ENCODE assay signal across 1 cellular context in genomic region chr17:16286009-16286946, GRCh38.
TF ChIP-seq lines count a peak whose summit lies in the region.

No MANE protein-coding gene starts in this region.

TF ChIP-seq in SK-N-SH, 30 proteins besides CTCF, POLR2A, EP300 and RAD21 (continued from another document):
- 0 out of 2 replicates have a peak, but pooled peaks have one; percentile 42 for TF ChIP-seq ZBTB33 (IDR thresholded peaks at IDR 0.05; ENCODE audit: borderline replicate concordance, low read depth)
- TF ChIP-seq EZH2phosphoT487 (IDR thresholded peaks at IDR 0.05; ENCODE audit: borderline replicate concordance, low read depth), result no peak
- TF ChIP-seq RCOR1 (IDR thresholded peaks at IDR 0.05; ENCODE audit: low read length), result no peak
- TF ChIP-seq, protein P1, sequence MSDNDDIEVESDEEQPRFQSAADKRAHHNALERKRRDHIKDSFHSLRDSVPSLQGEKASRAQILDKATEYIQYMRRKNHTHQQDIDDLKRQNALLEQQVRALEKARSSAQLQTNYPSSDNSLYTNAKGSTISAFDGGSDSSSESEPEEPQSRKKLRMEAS (IDR thresholded peaks at IDR 0.05; ENCODE audit: low read depth), result peak; percentile 64
- TF ChIP-seq SIN3A (IDR thresholded peaks at IDR 0.05; ENCODE audit: borderline replicate concordance, low read depth, low read length), result no peak
- peak; percentile 97 for TF ChIP-seq RXRA (IDR thresholded peaks at IDR 0.05; ENCODE audit: borderline replicate concordance, low read depth)
- TF ChIP-seq, protein P2, sequence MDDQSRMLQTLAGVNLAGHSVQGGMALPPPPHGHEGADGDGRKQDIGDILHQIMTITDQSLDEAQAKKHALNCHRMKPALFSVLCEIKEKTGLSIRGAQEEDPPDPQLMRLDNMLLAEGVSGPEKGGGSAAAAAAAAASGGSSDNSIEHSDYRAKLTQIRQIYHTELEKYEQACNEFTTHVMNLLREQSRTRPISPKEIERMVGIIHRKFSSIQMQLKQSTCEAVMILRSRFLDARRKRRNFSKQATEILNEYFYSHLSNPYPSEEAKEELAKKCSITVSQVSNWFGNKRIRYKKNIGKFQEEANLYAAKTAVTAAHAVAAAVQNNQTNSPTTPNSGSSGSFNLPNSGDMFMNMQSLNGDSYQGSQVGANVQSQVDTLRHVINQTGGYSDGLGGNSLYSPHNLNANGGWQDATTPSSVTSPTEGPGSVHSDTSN (IDR thresholded peaks at IDR 0.05), result peak; percentile 71
- TF ChIP-seq TCF12 (IDR thresholded peaks at IDR 0.05), result peak; percentile 92
- TF ChIP-seq, protein P3, sequence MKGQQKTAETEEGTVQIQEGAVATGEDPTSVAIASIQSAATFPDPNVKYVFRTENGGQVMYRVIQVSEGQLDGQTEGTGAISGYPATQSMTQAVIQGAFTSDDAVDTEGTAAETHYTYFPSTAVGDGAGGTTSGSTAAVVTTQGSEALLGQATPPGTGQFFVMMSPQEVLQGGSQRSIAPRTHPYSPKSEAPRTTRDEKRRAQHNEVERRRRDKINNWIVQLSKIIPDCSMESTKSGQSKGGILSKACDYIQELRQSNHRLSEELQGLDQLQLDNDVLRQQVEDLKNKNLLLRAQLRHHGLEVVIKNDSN (IDR thresholded peaks at IDR 0.05; ENCODE audit: borderline replicate concordance, low read depth), result no peak
- TF ChIP-seq NFIC (IDR thresholded peaks at IDR 0.05; ENCODE audit: borderline replicate concordance), result peak; percentile 67
- TF ChIP-seq, protein P4, sequence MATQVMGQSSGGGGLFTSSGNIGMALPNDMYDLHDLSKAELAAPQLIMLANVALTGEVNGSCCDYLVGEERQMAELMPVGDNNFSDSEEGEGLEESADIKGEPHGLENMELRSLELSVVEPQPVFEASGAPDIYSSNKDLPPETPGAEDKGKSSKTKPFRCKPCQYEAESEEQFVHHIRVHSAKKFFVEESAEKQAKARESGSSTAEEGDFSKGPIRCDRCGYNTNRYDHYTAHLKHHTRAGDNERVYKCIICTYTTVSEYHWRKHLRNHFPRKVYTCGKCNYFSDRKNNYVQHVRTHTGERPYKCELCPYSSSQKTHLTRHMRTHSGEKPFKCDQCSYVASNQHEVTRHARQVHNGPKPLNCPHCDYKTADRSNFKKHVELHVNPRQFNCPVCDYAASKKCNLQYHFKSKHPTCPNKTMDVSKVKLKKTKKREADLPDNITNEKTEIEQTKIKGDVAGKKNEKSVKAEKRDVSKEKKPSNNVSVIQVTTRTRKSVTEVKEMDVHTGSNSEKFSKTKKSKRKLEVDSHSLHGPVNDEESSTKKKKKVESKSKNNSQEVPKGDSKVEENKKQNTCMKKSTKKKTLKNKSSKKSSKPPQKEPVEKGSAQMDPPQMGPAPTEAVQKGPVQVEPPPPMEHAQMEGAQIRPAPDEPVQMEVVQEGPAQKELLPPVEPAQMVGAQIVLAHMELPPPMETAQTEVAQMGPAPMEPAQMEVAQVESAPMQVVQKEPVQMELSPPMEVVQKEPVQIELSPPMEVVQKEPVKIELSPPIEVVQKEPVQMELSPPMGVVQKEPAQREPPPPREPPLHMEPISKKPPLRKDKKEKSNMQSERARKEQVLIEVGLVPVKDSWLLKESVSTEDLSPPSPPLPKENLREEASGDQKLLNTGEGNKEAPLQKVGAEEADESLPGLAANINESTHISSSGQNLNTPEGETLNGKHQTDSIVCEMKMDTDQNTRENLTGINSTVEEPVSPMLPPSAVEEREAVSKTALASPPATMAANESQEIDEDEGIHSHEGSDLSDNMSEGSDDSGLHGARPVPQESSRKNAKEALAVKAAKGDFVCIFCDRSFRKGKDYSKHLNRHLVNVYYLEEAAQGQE (IDR thresholded peaks at IDR 0.05; ENCODE audit: low read depth, low read length), result peak; percentile 57; the same call in 1 of the 2 replicates
- TF ChIP-seq JUND (IDR thresholded peaks at IDR 0.05), result peak; percentile 96
- peak; percentile 75 for TF ChIP-seq FOXM1 (IDR thresholded peaks at IDR 0.05; ENCODE audit: low read depth)
- TF ChIP-seq, protein P5, sequence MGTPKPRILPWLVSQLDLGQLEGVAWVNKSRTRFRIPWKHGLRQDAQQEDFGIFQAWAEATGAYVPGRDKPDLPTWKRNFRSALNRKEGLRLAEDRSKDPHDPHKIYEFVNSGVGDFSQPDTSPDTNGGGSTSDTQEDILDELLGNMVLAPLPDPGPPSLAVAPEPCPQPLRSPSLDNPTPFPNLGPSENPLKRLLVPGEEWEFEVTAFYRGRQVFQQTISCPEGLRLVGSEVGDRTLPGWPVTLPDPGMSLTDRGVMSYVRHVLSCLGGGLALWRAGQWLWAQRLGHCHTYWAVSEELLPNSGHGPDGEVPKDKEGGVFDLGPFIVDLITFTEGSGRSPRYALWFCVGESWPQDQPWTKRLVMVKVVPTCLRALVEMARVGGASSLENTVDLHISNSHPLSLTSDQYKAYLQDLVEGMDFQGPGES (IDR thresholded peaks at IDR 0.05; ENCODE audit: low read depth, low read length), result no peak
- TF ChIP-seq FOSL2 (IDR thresholded peaks at IDR 0.05; ENCODE audit: borderline replicate concordance, low read depth), result peak; percentile 99
